Comparison of ENCODE assay signal across 8 cellular contexts in genomic region chr4:20422398-20422797, GRCh38.
DNase-seq lines count a peak whose midpoint lies in the region; ATAC-seq and TF ChIP-seq lines count a peak whose summit lies in the region.

No MANE protein-coding gene starts in this region.

- no peak overlapping the region for H3K27ac Mint-ChIP-seq in effector memory CD8-positive, alpha-beta T cell

- H3K36me3 Mint-ChIP-seq in effector memory CD8-positive, alpha-beta T cell (ENCODE audit: insufficient read depth): no peaks in the 10 kb centered on the region

- ATAC-seq in GM18502 (IDR thresholded peaks at IDR 0.05; ENCODE audit: poor library complexity, unreplicated experiment) (peak; percentile 80), HG02763 (IDR thresholded peaks at IDR 0.05; ENCODE audit: unreplicated experiment) (peak; percentile 60)
- ATAC-seq in effector memory CD8-positive, alpha-beta T cell (replicated peaks): peak; percentile 60

- peak; percentile 59 for TF ChIP-seq CTCF in AG09309 (IDR thresholded peaks at IDR 0.05; ENCODE audit: control insufficient read depth, insufficient read depth, low read depth, low read length, missing control alignments)

- DNase-seq in AG09309 (ENCODE audit: low read depth): no peak
- DNase-seq in MV-4-11 (lab: John Stamatoyannopoulos, UW): peak; percentile 30
- peak; percentile 54 for DNase-seq in SW480 (ENCODE audit: low spot score)
- DNase-seq in effector memory CD8-positive, alpha-beta T cell: peak; percentile 2 to 8 (median 3)
- DNase-seq in midbrain (lab: John Stamatoyannopoulos, UW): peak; percentile 19
- no peak for DNase-seq in inferior parietal cortex (ENCODE audit: extremely low spot score)

- H3K4me3 Mint-ChIP-seq in effector memory CD8-positive, alpha-beta T cell: no peak overlapping the region

- H3K27me3 Mint-ChIP-seq in effector memory CD8-positive, alpha-beta T cell: no peaks in the 10 kb centered on the region

- H3K4me3 ChIP-seq in AG09309 (ENCODE audit: control insufficient read depth, low read depth, low read length): no peak overlapping the region

- H3K4me1 Mint-ChIP-seq in effector memory CD8-positive, alpha-beta T cell (ENCODE audit: low read depth in 2 of 2): peaks cover 0 to 3% of the 10 kb centered on the region in 2 donors

- H3K9me3 Mint-ChIP-seq in effector memory CD8-positive, alpha-beta T cell: no peaks in the 10 kb centered on the region

Comparison
In these comparisons a context has a peak if more than half of its experiments do, and no peak if none do; other contexts are left out.
1. DNase-seq: peak in MV-4-11 (single experiment), SW480 (single experiment), effector memory CD8-positive, alpha-beta T cell (3 of 3) and midbrain (single experiment); none in AG09309 (single experiment) and inferior parietal cortex (single experiment).
2. Peak in every context shown above with its lines, with median percentiles within 50 percentile points of each other: ATAC-seq.